Comparison of ENCODE assay signal across 1 cellular context in genomic region chr22:28855355-28856094, GRCh38.
TF ChIP-seq lines count a peak whose summit lies in the region.

No MANE protein-coding gene starts in this region.

TF ChIP-seq in HepG2, 621 proteins besides CTCF, POLR2A, EP300 and RAD21 (continued from another document and continues in another):
- TF ChIP-seq ZNF605 (CRISPR knock-in tag; IDR thresholded peaks at IDR 0.05) (no peak), TP53 (CRISPR knock-in tag; conservative IDR thresholded peaks at IDR 0.05) (no peak), ZFP37 (CRISPR knock-in tag; IDR thresholded peaks at IDR 0.05; ENCODE audit: borderline replicate concordance) (0 out of 2 replicates have a peak, but pooled peaks have one; percentile 28), ZNF513 (CRISPR knock-in tag; conservative IDR thresholded peaks at IDR 0.05) (no peak), PITX1 (CRISPR knock-in tag; IDR thresholded peaks at IDR 0.05) (0 out of 2 replicates have a peak, but pooled peaks have one; percentile 9), ZFP62 (CRISPR knock-in tag; IDR thresholded peaks at IDR 0.05) (peak; percentile 35; the same call in 1 of the 2 replicates), CEBPB (IDR thresholded peaks at IDR 0.05; ENCODE audit: borderline replicate concordance, low read depth, low read length) (peak; percentile 63), ZNF30 (CRISPR knock-in tag; IDR thresholded peaks at IDR 0.05) (no peak), SMAD3 (CRISPR knock-in tag; IDR thresholded peaks at IDR 0.05) (0 out of 2 replicates have a peak, but pooled peaks have one; percentile 20), ZFP82 (CRISPR knock-in tag; IDR thresholded peaks at IDR 0.05; ENCODE audit: borderline replicate concordance) (no peak), SAP130 (CRISPR knock-in tag; IDR thresholded peaks at IDR 0.05; ENCODE audit: low read depth) (peak; percentile 37), SMAD1 (CRISPR knock-in tag; IDR thresholded peaks at IDR 0.05; ENCODE audit: borderline replicate concordance, low read depth) (no peak), FOXJ3 (CRISPR knock-in tag; IDR thresholded peaks at IDR 0.05; ENCODE audit: borderline replicate concordance) (peak; percentile 42; the same call in 1 of the 2 replicates), ZNF451 (CRISPR knock-in tag; IDR thresholded peaks at IDR 0.05) (no peak), KAT2B (IDR thresholded peaks at IDR 0.05; ENCODE audit: borderline replicate concordance, low read depth, low read length) (no peak), ZNF34 (CRISPR knock-in tag; IDR thresholded peaks at IDR 0.05; ENCODE audit: borderline replicate concordance) (no peak), THRA (CRISPR knock-in tag; IDR thresholded peaks at IDR 0.05; ENCODE audit: borderline replicate concordance) (0 out of 2 replicates have a peak, but pooled peaks have one; percentile 33), ZNF629 (CRISPR knock-in tag; conservative IDR thresholded peaks at IDR 0.05) (peak; percentile 44; the same call in 1 of the 2 replicates), ZKSCAN1 (IDR thresholded peaks at IDR 0.05; ENCODE audit: low read length) (peak; percentile 16; the same call in 1 of the 2 replicates), ZSCAN25 (CRISPR knock-in tag; IDR thresholded peaks at IDR 0.05) (0 out of 2 replicates have a peak, but pooled peaks have one; percentile 25), KMT2A (CRISPR knock-in tag; IDR thresholded peaks at IDR 0.05) (peak; percentile 45; the same call in 1 of the 2 replicates), ZNF253 (CRISPR knock-in tag; IDR thresholded peaks at IDR 0.05; ENCODE audit: borderline replicate concordance) (no peak), STAG1 (CRISPR knock-in tag; IDR thresholded peaks at IDR 0.05) (peak; percentile 98), TSC22D2 (CRISPR knock-in tag; IDR thresholded peaks at IDR 0.05; ENCODE audit: borderline replicate concordance) (no peak), IRF2 (CRISPR knock-in tag; IDR thresholded peaks at IDR 0.05) (0 out of 2 replicates have a peak, but pooled peaks have one; percentile 36), ASH2L (IDR thresholded peaks at IDR 0.05; ENCODE audit: insufficient read length, low read depth, low read length) (peak; percentile 40), ZNF792 (CRISPR knock-in tag; IDR thresholded peaks at IDR 0.05) (no peak), ZNF652 (CRISPR knock-in tag; IDR thresholded peaks at IDR 0.05; ENCODE audit: borderline replicate concordance, low read depth) (peak; percentile 15; the same call in 1 of the 2 replicates), ZNF180 (CRISPR knock-in tag; IDR thresholded peaks at IDR 0.05; ENCODE audit: borderline replicate concordance, low read depth) (no peak), LCORL (IDR thresholded peaks at IDR 0.05) (no peak), LCORL (CRISPR knock-in tag; IDR thresholded peaks at IDR 0.05) (peak; percentile 64; the same call in 1 of the 2 replicates), GATAD2A (CRISPR knock-in tag; IDR thresholded peaks at IDR 0.05) (0 out of 2 replicates have a peak, but pooled peaks have one; percentile 21), KAT8 (CRISPR knock-in tag; IDR thresholded peaks at IDR 0.05) (0 out of 2 replicates have a peak, but pooled peaks have one; percentile 14), RXRB (CRISPR knock-in tag; IDR thresholded peaks at IDR 0.05; ENCODE audit: borderline replicate concordance) (0 out of 2 replicates have a peak, but pooled peaks have one; percentile 5), HOXD1 (CRISPR knock-in tag; IDR thresholded peaks at IDR 0.05) (0 out of 2 replicates have a peak, but pooled peaks have one; percentile 21), NKX3-1 (CRISPR knock-in tag; IDR thresholded peaks at IDR 0.05) (0 out of 2 replicates have a peak, but pooled peaks have one; percentile 29), ARID5B (CRISPR knock-in tag; IDR thresholded peaks at IDR 0.05) (0 out of 2 replicates have a peak, but pooled peaks have one; percentile 17), ZNF569 (CRISPR knock-in tag; IDR thresholded peaks at IDR 0.05; ENCODE audit: borderline replicate concordance) (no peak)
- TF ChIP-seq, protein P1, sequence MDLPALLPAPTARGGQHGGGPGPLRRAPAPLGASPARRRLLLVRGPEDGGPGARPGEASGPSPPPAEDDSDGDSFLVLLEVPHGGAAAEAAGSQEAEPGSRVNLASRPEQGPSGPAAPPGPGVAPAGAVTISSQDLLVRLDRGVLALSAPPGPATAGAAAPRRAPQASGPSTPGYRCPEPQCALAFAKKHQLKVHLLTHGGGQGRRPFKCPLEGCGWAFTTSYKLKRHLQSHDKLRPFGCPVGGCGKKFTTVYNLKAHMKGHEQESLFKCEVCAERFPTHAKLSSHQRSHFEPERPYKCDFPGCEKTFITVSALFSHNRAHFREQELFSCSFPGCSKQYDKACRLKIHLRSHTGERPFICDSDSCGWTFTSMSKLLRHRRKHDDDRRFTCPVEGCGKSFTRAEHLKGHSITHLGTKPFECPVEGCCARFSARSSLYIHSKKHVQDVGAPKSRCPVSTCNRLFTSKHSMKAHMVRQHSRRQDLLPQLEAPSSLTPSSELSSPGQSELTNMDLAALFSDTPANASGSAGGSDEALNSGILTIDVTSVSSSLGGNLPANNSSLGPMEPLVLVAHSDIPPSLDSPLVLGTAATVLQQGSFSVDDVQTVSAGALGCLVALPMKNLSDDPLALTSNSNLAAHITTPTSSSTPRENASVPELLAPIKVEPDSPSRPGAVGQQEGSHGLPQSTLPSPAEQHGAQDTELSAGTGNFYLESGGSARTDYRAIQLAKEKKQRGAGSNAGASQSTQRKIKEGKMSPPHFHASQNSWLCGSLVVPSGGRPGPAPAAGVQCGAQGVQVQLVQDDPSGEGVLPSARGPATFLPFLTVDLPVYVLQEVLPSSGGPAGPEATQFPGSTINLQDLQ (CRISPR knock-in tag; IDR thresholded peaks at IDR 0.05) = no peak
- TF ChIP-seq, protein P2, sequence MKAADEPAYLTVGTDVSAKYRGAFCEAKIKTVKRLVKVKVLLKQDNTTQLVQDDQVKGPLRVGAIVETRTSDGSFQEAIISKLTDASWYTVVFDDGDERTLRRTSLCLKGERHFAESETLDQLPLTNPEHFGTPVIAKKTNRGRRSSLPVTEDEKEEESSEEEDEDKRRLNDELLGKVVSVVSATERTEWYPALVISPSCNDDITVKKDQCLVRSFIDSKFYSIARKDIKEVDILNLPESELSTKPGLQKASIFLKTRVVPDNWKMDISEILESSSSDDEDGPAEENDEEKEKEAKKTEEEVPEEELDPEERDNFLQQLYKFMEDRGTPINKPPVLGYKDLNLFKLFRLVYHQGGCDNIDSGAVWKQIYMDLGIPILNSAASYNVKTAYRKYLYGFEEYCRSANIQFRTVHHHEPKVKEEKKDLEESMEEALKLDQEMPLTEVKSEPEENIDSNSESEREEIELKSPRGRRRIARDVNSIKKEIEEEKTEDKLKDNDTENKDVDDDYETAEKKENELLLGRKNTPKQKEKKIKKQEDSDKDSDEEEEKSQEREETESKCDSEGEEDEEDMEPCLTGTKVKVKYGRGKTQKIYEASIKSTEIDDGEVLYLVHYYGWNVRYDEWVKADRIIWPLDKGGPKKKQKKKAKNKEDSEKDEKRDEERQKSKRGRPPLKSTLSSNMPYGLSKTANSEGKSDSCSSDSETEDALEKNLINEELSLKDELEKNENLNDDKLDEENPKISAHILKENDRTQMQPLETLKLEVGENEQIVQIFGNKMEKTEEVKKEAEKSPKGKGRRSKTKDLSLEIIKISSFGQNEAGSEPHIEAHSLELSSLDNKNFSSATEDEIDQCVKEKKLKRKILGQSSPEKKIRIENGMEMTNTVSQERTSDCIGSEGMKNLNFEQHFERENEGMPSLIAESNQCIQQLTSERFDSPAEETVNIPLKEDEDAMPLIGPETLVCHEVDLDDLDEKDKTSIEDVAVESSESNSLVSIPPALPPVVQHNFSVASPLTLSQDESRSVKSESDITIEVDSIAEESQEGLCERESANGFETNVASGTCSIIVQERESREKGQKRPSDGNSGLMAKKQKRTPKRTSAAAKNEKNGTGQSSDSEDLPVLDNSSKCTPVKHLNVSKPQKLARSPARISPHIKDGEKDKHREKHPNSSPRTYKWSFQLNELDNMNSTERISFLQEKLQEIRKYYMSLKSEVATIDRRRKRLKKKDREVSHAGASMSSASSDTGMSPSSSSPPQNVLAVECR (CRISPR knock-in tag; IDR thresholded peaks at IDR 0.05; ENCODE audit: borderline replicate concordance) = peak; percentile 30; the same call in 1 of the 2 replicates
- TF ChIP-seq, protein P3, sequence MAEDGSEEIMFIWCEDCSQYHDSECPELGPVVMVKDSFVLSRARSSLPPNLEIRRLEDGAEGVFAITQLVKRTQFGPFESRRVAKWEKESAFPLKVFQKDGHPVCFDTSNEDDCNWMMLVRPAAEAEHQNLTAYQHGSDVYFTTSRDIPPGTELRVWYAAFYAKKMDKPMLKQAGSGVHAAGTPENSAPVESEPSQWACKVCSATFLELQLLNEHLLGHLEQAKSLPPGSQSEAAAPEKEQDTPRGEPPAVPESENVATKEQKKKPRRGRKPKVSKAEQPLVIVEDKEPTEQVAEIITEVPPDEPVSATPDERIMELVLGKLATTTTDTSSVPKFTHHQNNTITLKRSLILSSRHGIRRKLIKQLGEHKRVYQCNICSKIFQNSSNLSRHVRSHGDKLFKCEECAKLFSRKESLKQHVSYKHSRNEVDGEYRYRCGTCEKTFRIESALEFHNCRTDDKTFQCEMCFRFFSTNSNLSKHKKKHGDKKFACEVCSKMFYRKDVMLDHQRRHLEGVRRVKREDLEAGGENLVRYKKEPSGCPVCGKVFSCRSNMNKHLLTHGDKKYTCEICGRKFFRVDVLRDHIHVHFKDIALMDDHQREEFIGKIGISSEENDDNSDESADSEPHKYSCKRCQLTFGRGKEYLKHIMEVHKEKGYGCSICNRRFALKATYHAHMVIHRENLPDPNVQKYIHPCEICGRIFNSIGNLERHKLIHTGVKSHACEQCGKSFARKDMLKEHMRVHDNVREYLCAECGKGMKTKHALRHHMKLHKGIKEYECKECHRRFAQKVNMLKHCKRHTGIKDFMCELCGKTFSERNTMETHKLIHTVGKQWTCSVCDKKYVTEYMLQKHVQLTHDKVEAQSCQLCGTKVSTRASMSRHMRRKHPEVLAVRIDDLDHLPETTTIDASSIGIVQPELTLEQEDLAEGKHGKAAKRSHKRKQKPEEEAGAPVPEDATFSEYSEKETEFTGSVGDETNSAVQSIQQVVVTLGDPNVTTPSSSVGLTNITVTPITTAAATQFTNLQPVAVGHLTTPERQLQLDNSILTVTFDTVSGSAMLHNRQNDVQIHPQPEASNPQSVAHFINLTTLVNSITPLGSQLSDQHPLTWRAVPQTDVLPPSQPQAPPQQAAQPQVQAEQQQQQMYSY (CRISPR knock-in tag; IDR thresholded peaks at IDR 0.05) = peak; percentile 30; the same call in 1 of the 2 replicates
- TF ChIP-seq, protein P4, sequence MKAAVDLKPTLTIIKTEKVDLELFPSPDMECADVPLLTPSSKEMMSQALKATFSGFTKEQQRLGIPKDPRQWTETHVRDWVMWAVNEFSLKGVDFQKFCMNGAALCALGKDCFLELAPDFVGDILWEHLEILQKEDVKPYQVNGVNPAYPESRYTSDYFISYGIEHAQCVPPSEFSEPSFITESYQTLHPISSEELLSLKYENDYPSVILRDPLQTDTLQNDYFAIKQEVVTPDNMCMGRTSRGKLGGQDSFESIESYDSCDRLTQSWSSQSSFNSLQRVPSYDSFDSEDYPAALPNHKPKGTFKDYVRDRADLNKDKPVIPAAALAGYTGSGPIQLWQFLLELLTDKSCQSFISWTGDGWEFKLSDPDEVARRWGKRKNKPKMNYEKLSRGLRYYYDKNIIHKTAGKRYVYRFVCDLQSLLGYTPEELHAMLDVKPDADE (CRISPR knock-in tag; IDR thresholded peaks at IDR 0.05) = no peak
